In genomic region chr10:117391436-117392205, GRCh38 we compare ENCODE assay signal across 12 cellular contexts. TPM values are rescaled to one million over a fixed set of nuclear protein-coding genes. Genes with fewer than 3 reads are reported as not detected.
DNase-seq lines count a peak whose midpoint lies in the region; ATAC-seq and TF ChIP-seq lines count a peak whose summit lies in the region.
"Had no signal": no experiment of that assay in that cellular context is flagged by ENCODE, and none has a peak within 500 bp of the region (broad histone marks: within the 10 kb centered on the region; RNA-seq: fewer than 3 reads in every experiment).

No MANE protein-coding gene starts in this region.

- H3K4me3 ChIP-seq in mammary epithelial cell (replicated peaks in 1 of 3; ENCODE audit: insufficient read depth in 1 of 3, low read depth in 2 of 3, low read length in 3 of 3), result no peak overlapping the region
- no peak overlapping the region for H3K4me3 ChIP-seq in body of pancreas
- H3K4me3 ChIP-seq in upper lobe of left lung, result no peak overlapping the region

- H3K4me1 ChIP-seq in mammary epithelial cell (ENCODE audit: insufficient read depth, low read length) (no peaks in the 10 kb centered on the region), body of pancreas (no peaks in the 10 kb centered on the region), upper lobe of left lung (peaks cover 8 to 21% (median 10%) of the 10 kb centered on the region in 4 donors)

- H3K36me3 ChIP-seq in mammary epithelial cell (ENCODE audit: insufficient read depth, low read length) (no peaks in the 10 kb centered on the region), body of pancreas (replicated peaks in 1 of 2; ENCODE audit: insufficient read depth in 1 of 2, low read depth in 2 of 2) (no peaks in the 10 kb centered on the region), upper lobe of left lung (no peaks in the 10 kb centered on the region)

- H3K4me1 Mint-ChIP-seq in MCF 10A (ENCODE audit: insufficient read depth, unreplicated experiment), result peaks cover 11% of the 10 kb centered on the region
- no peaks in the 10 kb centered on the region for H3K4me1 Mint-ChIP-seq in activated T-helper 1 cell treated with anti-CD3 and anti-CD28 coated beads, Interleukin-12 subunit alpha, Interleukin-12 subunit beta, Interleukin-2, Interleukin-4 antibody, amounts not matched to agents 30 ng/mL and 10 ng/mL and 1 ng/mL, durations not matched to agents 14 hours and 24 hours and 36 hours (ENCODE audit: low read depth)
- H3K4me1 Mint-ChIP-seq: activated CD4-positive, alpha-beta T cell treated with anti-CD3 and anti-CD28 coated beads for 36 hours had no signal

- DNase-seq in mammary epithelial cell (no peak), MCF 10A (ENCODE audit: unreplicated experiment) (no peak), body of pancreas (peak in 3 of 4 donors; percentile 29 to 30 (median 29)), iris pigment epithelial cell (ENCODE audit: low read depth) (peak; percentile 75), upper lobe of left lung (peak in 1 of 2 donors; percentile 61), NCI-H69 (lab: John Stamatoyannopoulos, UW) (no peak), epidermal melanocyte (ENCODE audit: insufficient read length, low spot score) (no peak)
- DNase-seq in activated T-helper 1 cell treated with anti-CD3 and anti-CD28 coated beads, Interleukin-12 subunit alpha, Interleukin-12 subunit beta, Interleukin-2, Interleukin-4 antibody, amounts not matched to agents 30 ng/mL and 10 ng/mL and 1 ng/mL, durations not matched to agents 14 hours and 24 hours and 36 hours (ENCODE audit: low spot score), result no peak
- DNase-seq: activated CD4-positive, alpha-beta T cell treated with anti-CD3 and anti-CD28 coated beads for 36 hours; NCI-H510A; SIG-M5 had no signal

- TF ChIP-seq POLR2A in body of pancreas (IDR thresholded peaks at IDR 0.05) (no peak), upper lobe of left lung (IDR thresholded peaks at IDR 0.05) (no peak)

- no peak overlapping the region for H3K9ac ChIP-seq in mammary epithelial cell (ENCODE audit: insufficient read depth, low read length)

- peaks cover 24% of the 10 kb centered on the region for H3K27me3 Mint-ChIP-seq in MCF 10A (ENCODE audit: insufficient read depth, unreplicated experiment)
- peaks cover 27% of the 10 kb centered on the region for H3K27me3 Mint-ChIP-seq in activated T-helper 1 cell treated with anti-CD3 and anti-CD28 coated beads, Interleukin-12 subunit alpha, Interleukin-12 subunit beta, Interleukin-2, Interleukin-4 antibody, amounts not matched to agents 30 ng/mL and 10 ng/mL and 1 ng/mL, durations not matched to agents 14 hours and 24 hours and 36 hours (ENCODE audit: insufficient read depth)

- no peak overlapping the region for H3K27ac Mint-ChIP-seq in MCF 10A (ENCODE audit: low read depth, unreplicated experiment)
- H3K27ac Mint-ChIP-seq in activated T-helper 1 cell treated with anti-CD3 and anti-CD28 coated beads, Interleukin-12 subunit alpha, Interleukin-12 subunit beta, Interleukin-2, Interleukin-4 antibody, amounts not matched to agents 30 ng/mL and 10 ng/mL and 1 ng/mL, durations not matched to agents 14 hours and 24 hours and 36 hours, result no peak overlapping the region
- H3K27ac Mint-ChIP-seq: activated CD4-positive, alpha-beta T cell treated with anti-CD3 and anti-CD28 coated beads for 36 hours had no signal

- H3K27ac ChIP-seq in mammary epithelial cell (ENCODE audit: insufficient read depth, low read depth, low read length) (no peak overlapping the region), body of pancreas (no peak overlapping the region), upper lobe of left lung (peak overlapping the region in 1 of 4 donors; percentile 23)

- WGBS in mammary epithelial cell (ENCODE audit: low coverage, missing lambda C conversion rate), result 23% methylated on average over 4 of the region's 4 CpGs
- WGBS in body of pancreas, 2 donors, result 34 to 53% methylated on average over 4 of the region's 4 CpGs
- 25 to 41% methylated on average over 4 of the region's 4 CpGs for WGBS in upper lobe of left lung, 2 donors

- CTCF ChIA-PET in mammary epithelial cell (lab: Charles Lee; ENCODE audit: low non-redundant PET) (no interaction called here), MCF 10A (lab: Yijun Ruan, JAX) (interaction anchor here (0.6 to 1.0 kb wide), 2 partner anchors 8 to 105 kb away, joined by 3 read pairs; no protein-coding TSS in a partner anchor)

- H3K9me3 Mint-ChIP-seq in MCF 10A (ENCODE audit: unreplicated experiment), result no peaks in the 10 kb centered on the region
- H3K9me3 Mint-ChIP-seq in activated T-helper 1 cell treated with anti-CD3 and anti-CD28 coated beads, Interleukin-12 subunit alpha, Interleukin-12 subunit beta, Interleukin-2, Interleukin-4 antibody, amounts not matched to agents 30 ng/mL and 10 ng/mL and 1 ng/mL, durations not matched to agents 14 hours and 24 hours and 36 hours, result no peaks in the 10 kb centered on the region

- H3K36me3 Mint-ChIP-seq in MCF 10A (ENCODE audit: insufficient read depth, unreplicated experiment), result no peaks in the 10 kb centered on the region
- no peaks in the 10 kb centered on the region for H3K36me3 Mint-ChIP-seq in activated T-helper 1 cell treated with anti-CD3 and anti-CD28 coated beads, Interleukin-12 subunit alpha, Interleukin-12 subunit beta, Interleukin-2, Interleukin-4 antibody, amounts not matched to agents 30 ng/mL and 10 ng/mL and 1 ng/mL, durations not matched to agents 14 hours and 24 hours and 36 hours (ENCODE audit: low read depth)

- in situ Hi-C loops in mammary epithelial cell (cut with MboI; ENCODE audit: low sequenced_read_pairs in 2 of 2), result no loop called here

- H3K27me3 ChIP-seq in mammary epithelial cell (ENCODE audit: insufficient read depth, low read length) (no peaks in the 10 kb centered on the region), body of pancreas (no peaks in the 10 kb centered on the region), upper lobe of left lung (no peaks in the 10 kb centered on the region)

- H3K9me3 ChIP-seq in mammary epithelial cell (replicated peaks; ENCODE audit: insufficient read depth, low read length) (no peaks in the 10 kb centered on the region), body of pancreas (no peaks in the 10 kb centered on the region), upper lobe of left lung (no peaks in the 10 kb centered on the region)

- no peak overlapping the region for H3K4me3 Mint-ChIP-seq in MCF 10A (ENCODE audit: unreplicated experiment)
- no peak overlapping the region for H3K4me3 Mint-ChIP-seq in activated T-helper 1 cell treated with anti-CD3 and anti-CD28 coated beads, Interleukin-12 subunit alpha, Interleukin-12 subunit beta, Interleukin-2, Interleukin-4 antibody, amounts not matched to agents 30 ng/mL and 10 ng/mL and 1 ng/mL, durations not matched to agents 14 hours and 24 hours and 36 hours
- H3K4me3 Mint-ChIP-seq: activated CD4-positive, alpha-beta T cell treated with anti-CD3 and anti-CD28 coated beads for 36 hours had no signal

- ATAC-seq in body of pancreas, result peak; percentile 21
- peak; percentile 17 to 62 for ATAC-seq in upper lobe of left lung (ENCODE audit: low FRiP score in 2 of 2)
- ATAC-seq: activated CD4-positive, alpha-beta T cell treated with anti-CD3 and anti-CD28 coated beads for 36 hours; sciatic nerve had no signal

- TF ChIP-seq CTCF in mammary epithelial cell (conservative IDR thresholded peaks at IDR 0.05 in 1 of 2, IDR thresholded peaks at IDR 0.05 in 1 of 2; ENCODE audit: extremely low read depth in 1 of 2, insufficient read depth in 1 of 2, low read depth in 1 of 2, low read length in 2 of 2) (no peak), MCF 10A (IDR thresholded peaks at IDR 0.05; ENCODE audit: unreplicated experiment) (no peak), body of pancreas (IDR thresholded peaks at IDR 0.05) (no peak), upper lobe of left lung (IDR thresholded peaks at IDR 0.05) (no peak)

- intact Hi-C loops in mammary epithelial cell (cut with micrococcal nuclease), result no loop called here
- intact Hi-C loops in MCF 10A (cut with micrococcal nuclease), result no loop called here
- intact Hi-C loops in body of pancreas (cut with DNase I), result no loop called here
- intact Hi-C loops in activated T-helper 1 cell treated with anti-CD3 and anti-CD28 coated beads, Interleukin-12 subunit alpha, Interleukin-12 subunit beta, Interleukin-2, Interleukin-4 antibody, amounts not matched to agents 30 ng/mL and 10 ng/mL and 1 ng/mL, durations not matched to agents 14 hours and 24 hours and 36 hours (cut with micrococcal nuclease), result no loop called here

- POLR2A ChIA-PET in MCF 10A (lab: Yijun Ruan, JAX), result interaction anchor here (0.8 kb wide), 3 partner anchors 18 to 81 kb away, joined by 3 to 4 read pairs (median 3); no protein-coding TSS in a partner anchor

- H4K20me1 ChIP-seq in mammary epithelial cell (ENCODE audit: insufficient read depth, low read length), result no peaks in the 10 kb centered on the region

- no peak overlapping the region for H3K4me2 ChIP-seq in mammary epithelial cell (ENCODE audit: insufficient read depth, low read depth, low read length)

- H2AFZ ChIP-seq in mammary epithelial cell (ENCODE audit: low read depth, low read length), result peak overlapping the region; percentile 25

- dilution Hi-C loops in mammary epithelial cell (cut with HindIII; ENCODE audit: low sequenced_read_pairs), result no loop called here

- H3K79me2 ChIP-seq in mammary epithelial cell (ENCODE audit: insufficient read depth, low read length), result no peaks in the 10 kb centered on the region

- BruUV-seq in mammary epithelial cell (replicated peaks; lab: Mats Ljungman, UMichigan), result no TSS peak
- no TSS peak for BruUV-seq in MCF 10A (replicated peaks; lab: Mats Ljungman, UMichigan)

- TF ChIP-seq EP300 in upper lobe of left lung (IDR thresholded peaks at IDR 0.05), result no peak

RNA-seq across cellular contexts. Expression of gene PDZD8, which starts 16.4 kb away (rescaled TPM):
- 10 to 100 TPM; 48.6 to 63.0 TPM for total RNA-seq in mammary epithelial cell
- polyA plus RNA-seq in mammary epithelial cell, result 32.8 TPM
- polyA minus RNA-seq in mammary epithelial cell, result 95.5 TPM
- 43.0 and 43.3 TPM in 2 replicates for total RNA-seq in MCF 10A (2022)
- total RNA-seq in body of pancreas, result 10 to 100 TPM; 34.3 to 36.8 TPM
- total RNA-seq in upper lobe of left lung, result 10 to 100 TPM; 18.9 to 42.0 (median 34.0) TPM
- total RNA-seq in activated T-helper 1 cell treated with anti-CD3 and anti-CD28 coated beads, Interleukin-12 subunit alpha, Interleukin-12 subunit beta, Interleukin-2, Interleukin-4 antibody, amounts not matched to agents 30 ng/mL and 10 ng/mL and 1 ng/mL, durations not matched to agents 14 hours and 24 hours and 36 hours, result 20.2 and 24.5 TPM in 2 replicates

Comparison
In these comparisons a context has a peak if more than half of its experiments do, and no peak if none do; other contexts are left out.
1. DNase-seq: peak in body of pancreas (3 of 4) and iris pigment epithelial cell (single experiment); none in mammary epithelial cell (single experiment), MCF 10A (single experiment), NCI-H69 (single experiment), activated T-helper 1 cell treated with anti-CD3 and anti-CD28 coated beads, Interleukin-12 subunit alpha, Interleukin-12 subunit beta, Interleukin-2, Interleukin-4 antibody, amounts not matched to agents 30 ng/mL and 10 ng/mL and 1 ng/mL, durations not matched to agents 14 hours and 24 hours and 36 hours (single experiment) and epidermal melanocyte (single experiment).